In genomic region chr2:102251042-102251848, GRCh38 we compare ENCODE assay signal across 8 cellular contexts.
DNase-seq lines count a peak whose midpoint lies in the region; ATAC-seq and TF ChIP-seq lines count a peak whose summit lies in the region.

No MANE protein-coding gene starts in this region.

- intact Hi-C loops in A673 (cut with micrococcal nuclease; ENCODE audit: unreplicated experiment) = loop anchor here (5.0 kb wide), 2 partner anchors 51 to 191 kb away; no protein-coding TSS in a partner anchor

- TF ChIP-seq CTCF in A673 (conservative IDR thresholded peaks at IDR 0.05; ENCODE audit: low read depth, low read length) (peak; percentile 64), brain (conservative IDR thresholded peaks at IDR 0.05) (peak; percentile 21 to 75)

- peak overlapping the region; percentile 76 for H3K27ac Mint-ChIP-seq in T-helper 2 cell treated with Interferon-gamma antibody and Interleukin-4, amounts not matched to agents 5 μg/mL and 100 μg/mL, for 36 hours
- H3K27ac Mint-ChIP-seq in brain = peak overlapping the region in 1 of 5 experiments; percentile 65

- H3K4me3 Mint-ChIP-seq in T-helper 2 cell treated with Interferon-gamma antibody and Interleukin-4, amounts not matched to agents 5 μg/mL and 100 μg/mL, for 36 hours = peak overlapping the region; percentile 86
- H3K4me3 Mint-ChIP-seq in brain = peak overlapping the region; percentile 74 to 82 (median 79)

- H3K36me3 Mint-ChIP-seq in T-helper 2 cell treated with Interferon-gamma antibody and Interleukin-4, amounts not matched to agents 5 μg/mL and 100 μg/mL, for 36 hours (ENCODE audit: low read depth) = no peaks in the 10 kb centered on the region
- no peaks in the 10 kb centered on the region for H3K36me3 Mint-ChIP-seq in brain

- DNase-seq in A673 (ENCODE audit: low spot score) (peak; percentile 46), left lobe of liver (ENCODE audit: low spot score) (peak; percentile 76), NCI-H446 treated with DMSO at 0.1 percent for 48 hours (lab: John Stamatoyannopoulos, UW) (no peak), NCI-H2196 treated with DMSO at 0.1 percent for 48 hours (lab: John Stamatoyannopoulos, UW; ENCODE audit: unreplicated experiment) (no peak)
- DNase-seq in T-helper 2 cell treated with Interferon-gamma antibody and Interleukin-4, amounts not matched to agents 5 μg/mL and 100 μg/mL, for 36 hours (ENCODE audit: low spot score) = peak; percentile 49
- peak; percentile 76 for DNase-seq in stimulated activated CD4-positive, alpha-beta T cell treated with anti-CD3 and anti-CD28 coated beads, Interleukin-4, amount 100 ng/mL, for 1 hour

- peaks cover 31% of the 10 kb centered on the region for H3K27me3 ChIP-seq in A673 (replicated peaks; ENCODE audit: insufficient read depth, low read depth, low read length, poor library complexity)

- peaks cover 32% of the 10 kb centered on the region for H3K4me1 Mint-ChIP-seq in T-helper 2 cell treated with Interferon-gamma antibody and Interleukin-4, amounts not matched to agents 5 μg/mL and 100 μg/mL, for 36 hours (ENCODE audit: low read depth)
- peaks cover 9% of the 10 kb centered on the region for H3K4me1 Mint-ChIP-seq in brain

- peak; percentile 67 for ATAC-seq in GM21360 (IDR thresholded peaks at IDR 0.05; ENCODE audit: unreplicated experiment)
- ATAC-seq in left lobe of liver = peak; percentile 93

- no peaks in the 10 kb centered on the region for H3K36me3 ChIP-seq in A673 (ENCODE audit: insufficient read depth, low read length, poor library complexity, severe bottlenecking)

- no peaks in the 10 kb centered on the region for H3K27me3 Mint-ChIP-seq in T-helper 2 cell treated with Interferon-gamma antibody and Interleukin-4, amounts not matched to agents 5 μg/mL and 100 μg/mL, for 36 hours (ENCODE audit: low read depth)
- peaks cover 30% of the 10 kb centered on the region for H3K27me3 Mint-ChIP-seq in brain

- CTCF ChIA-PET in A673 (lab: Charles Lee) = interaction anchor here (0.5 to 1.0 kb wide), 3 partner anchors 11 to 909 kb away, joined by 3 to 9 read pairs (median 3); no protein-coding TSS in a partner anchor

- no peaks in the 10 kb centered on the region for H3K4me1 ChIP-seq in A673 (ENCODE audit: insufficient read depth, low read length, poor library complexity, severe bottlenecking)

- H3K4me3 ChIP-seq in A673 (ENCODE audit: low read depth, low read length, poor library complexity, severe bottlenecking) = peak overlapping the region; percentile 37

- no peak overlapping the region for H3K27ac ChIP-seq in A673 (ENCODE audit: low read depth, low read length, poor library complexity, severe bottlenecking)

- POLR2A ChIA-PET in A673 (lab: Charles Lee; ENCODE audit: low non-redundant PET) = interaction anchor here (0.7 kb wide), 1 partner anchor 85 kb away, joined by 4 read pairs; no protein-coding TSS in a partner anchor

- no TSS peak for BruUV-seq in A673 (replicated peaks; lab: Mats Ljungman, UMichigan)

- H3K9me3 Mint-ChIP-seq in T-helper 2 cell treated with Interferon-gamma antibody and Interleukin-4, amounts not matched to agents 5 μg/mL and 100 μg/mL, for 36 hours = peaks cover 3% of the 10 kb centered on the region
- peaks cover 0 to 11% (median 7%) of the 10 kb centered on the region in 5 experiments for H3K9me3 Mint-ChIP-seq in brain

- no peaks in the 10 kb centered on the region for H3K9me3 ChIP-seq in A673 (ENCODE audit: low read depth, low read length, poor library complexity, severe bottlenecking)

Comparison
In these comparisons a context has a peak if more than half of its experiments do, and no peak if none do; other contexts are left out.
1. DNase-seq: peak in A673 (single experiment), T-helper 2 cell treated with Interferon-gamma antibody and Interleukin-4, amounts not matched to agents 5 μg/mL and 100 μg/mL, for 36 hours (single experiment), left lobe of liver (single experiment) and stimulated activated CD4-positive, alpha-beta T cell treated with anti-CD3 and anti-CD28 coated beads, Interleukin-4, amount 100 ng/mL, for 1 hour (single experiment); none in NCI-H446 treated with DMSO at 0.1 percent for 48 hours (single experiment) and NCI-H2196 treated with DMSO at 0.1 percent for 48 hours (single experiment).